25 cellular contexts compared by ENCODE assay signal in the genomic region with DNA sequence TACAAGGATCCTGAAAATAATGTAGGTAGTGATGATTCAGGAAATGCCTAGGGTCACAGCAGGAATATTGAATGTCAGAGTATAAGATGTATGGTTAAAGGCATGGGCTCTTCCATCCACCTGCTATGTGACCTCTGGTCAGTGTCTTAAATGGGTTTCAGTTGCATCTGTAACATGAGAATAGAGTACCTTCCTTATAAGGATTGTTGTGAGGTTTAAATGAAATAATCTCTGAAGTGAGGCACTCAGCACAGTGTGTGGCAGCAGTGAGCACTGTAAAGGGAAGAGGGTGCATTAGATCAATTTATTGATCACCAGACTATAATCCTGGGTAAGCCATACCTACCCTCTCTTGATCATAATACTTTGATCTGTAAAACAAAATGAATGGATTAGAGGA.
DNase-seq lines count a peak whose midpoint lies in the region; ATAC-seq, FAIRE-seq and TF ChIP-seq lines count a peak whose summit lies in the region.
"Had no signal": no experiment of that assay in that cellular context is flagged by ENCODE, and none has a peak within 500 bp of the region (broad histone marks: within the 10 kb centered on the region; RNA-seq: fewer than 3 reads in every experiment).

No MANE protein-coding gene starts in this region.

- H3K23ac ChIP-seq in trophoblast cell (ENCODE audit: low read length), result no peak overlapping the region

- H4K91ac ChIP-seq in trophoblast cell (ENCODE audit: low read depth, low read length), result no peak overlapping the region

- TF ChIP-seq RAD21 in HepG2 (CRISPR knock-in tag; IDR thresholded peaks at IDR 0.05) (no peak), HCT116 (IDR thresholded peaks at IDR 0.05; ENCODE audit: low read depth) (no peak)

- H2AFZ ChIP-seq in HepG2 (ENCODE audit: low read length) (no peak overlapping the region), HCT116 (ENCODE audit: low read depth, low read length, poor library complexity, severe bottlenecking) (no peak overlapping the region), astrocyte (ENCODE audit: low read depth, low read length) (no peak overlapping the region), trophoblast cell (ENCODE audit: insufficient read depth, low read length, poor library complexity) (no peak overlapping the region)

- H2BK5ac ChIP-seq in trophoblast cell (ENCODE audit: low read depth, low read length, poor library complexity), result no peak overlapping the region

- H3K18ac ChIP-seq in trophoblast cell (ENCODE audit: low read length), result no peak overlapping the region

- H3K4me1 ChIP-seq in HepG2 (ENCODE audit: insufficient read depth, low read length) (no peaks in the 10 kb centered on the region), right lobe of liver (no peaks in the 10 kb centered on the region), HCT116 (ENCODE audit: control insufficient read depth in 1 of 2, insufficient read depth in 2 of 2, low read length in 2 of 2) (no peaks in the 10 kb centered on the region), astrocyte (ENCODE audit: insufficient read depth, low read length) (peaks cover 3% of the 10 kb centered on the region), trophoblast cell (ENCODE audit: control insufficient read depth in 1 of 2, insufficient read depth in 2 of 2, low read length in 2 of 2) (no peaks in the 10 kb centered on the region)

- H3K4me1 Mint-ChIP-seq in astrocyte (ENCODE audit: low read depth, unreplicated experiment), result peaks cover 14% of the 10 kb centered on the region

- no peak overlapping the region for H3K4me2 ChIP-seq in HepG2 (ENCODE audit: low read depth, low read length)
- no peak overlapping the region for H3K4me2 ChIP-seq in HCT116 (ENCODE audit: low read length)
- no peak overlapping the region for H3K4me2 ChIP-seq in astrocyte (ENCODE audit: low read length)
- no peak overlapping the region for H3K4me2 ChIP-seq in trophoblast cell (ENCODE audit: low read length)

- no peaks in the 10 kb centered on the region for H3K36me3 Mint-ChIP-seq in astrocyte (ENCODE audit: low read depth, unreplicated experiment)

- H3K9me2 ChIP-seq in HCT116 (ENCODE audit: insufficient read depth), result no peaks in the 10 kb centered on the region

- TF ChIP-seq CTCF in HepG2 (CRISPR knock-in tag; IDR thresholded peaks at IDR 0.05) (no peak), right lobe of liver (IDR thresholded peaks at IDR 0.05) (no peak), HCT116 (IDR thresholded peaks at IDR 0.05 in 2 of 3, conservative IDR thresholded peaks at IDR 0.05 in 1 of 3; ENCODE audit: borderline replicate concordance in 1 of 3, insufficient read depth in 1 of 3, low read depth in 2 of 3, low read length in 2 of 3) (0 out of 6 replicates have a peak, but pooled peaks of 1 of the 3 experiments have one; percentile 8), astrocyte (IDR thresholded peaks at IDR 0.05; ENCODE audit: insufficient read depth, low read depth, low read length) (no peak)

- in situ Hi-C loops in HepG2 (cut with HindIII; ENCODE audit: extremely low pct_ligation_motif_present, low pct_unique_long_range_greater_than_20kb), result no loop called here

- no peaks in the 10 kb centered on the region for H3K36me3 ChIP-seq in HepG2 (replicated peaks in 1 of 2; ENCODE audit: control insufficient read depth in 1 of 2, insufficient read depth in 2 of 2, low read length in 2 of 2)
- no peaks in the 10 kb centered on the region for H3K36me3 ChIP-seq in right lobe of liver
- H3K36me3 ChIP-seq in HCT116 (ENCODE audit: control insufficient read depth in 1 of 2, insufficient read depth in 2 of 2, low read length in 2 of 2), result no peaks in the 10 kb centered on the region; a peak in 1 of 4 replicates
- no peaks in the 10 kb centered on the region for H3K36me3 ChIP-seq in astrocyte (ENCODE audit: insufficient read depth, low read length)
- no peaks in the 10 kb centered on the region for H3K36me3 ChIP-seq in trophoblast cell (ENCODE audit: control insufficient read depth in 1 of 2, insufficient read depth in 2 of 2, low read length in 2 of 2)
- H3K36me3 ChIP-seq: MG63 had no signal

- H3K27me3 Mint-ChIP-seq in astrocyte (ENCODE audit: low read depth, unreplicated experiment), result no peaks in the 10 kb centered on the region

- ATAC-seq in HepG2, result no peak
- ATAC-seq in right lobe of liver, result no peak
- ATAC-seq in HCT116, result peak; percentile 70
- ATAC-seq in GM21515 (IDR thresholded peaks at IDR 0.05; ENCODE audit: unreplicated experiment), result no peak
- ATAC-seq: Panc1 had no signal

- no peaks in the 10 kb centered on the region for H3K79me2 ChIP-seq in HepG2 (ENCODE audit: insufficient read depth, low read length)
- H3K79me2 ChIP-seq in HCT116 (ENCODE audit: insufficient read depth, low read length), result no peaks in the 10 kb centered on the region
- no peaks in the 10 kb centered on the region for H3K79me2 ChIP-seq in astrocyte (ENCODE audit: insufficient read depth, low read length)
- H3K79me2 ChIP-seq in trophoblast cell (ENCODE audit: control insufficient read depth, insufficient read depth, low read length, poor library complexity), result no peaks in the 10 kb centered on the region

- intact Hi-C loops in HepG2 (cut with micrococcal nuclease; ENCODE audit: unreplicated experiment) (no loop called here), right lobe of liver (cut with DNase I) (no loop called here), HCT116 (cut with micrococcal nuclease) (no loop called here)

- no peaks in the 10 kb centered on the region for H3K27me3 ChIP-seq in HepG2 (ENCODE audit: control insufficient read depth in 1 of 2, insufficient read depth in 2 of 2, low read length in 2 of 2)
- no peaks in the 10 kb centered on the region for H3K27me3 ChIP-seq in right lobe of liver
- no peaks in the 10 kb centered on the region for H3K27me3 ChIP-seq in HCT116 (ENCODE audit: insufficient read depth, low read length)
- no peaks in the 10 kb centered on the region for H3K27me3 ChIP-seq in astrocyte (ENCODE audit: insufficient read depth, low read length)
- H3K27me3 ChIP-seq in trophoblast cell (ENCODE audit: insufficient read depth, low read length), result no peaks in the 10 kb centered on the region
- H3K27me3 ChIP-seq: MG63 had no signal

- H3K4me3 Mint-ChIP-seq in astrocyte (ENCODE audit: unreplicated experiment), result no peak overlapping the region

- no peak overlapping the region for H4K12ac ChIP-seq in trophoblast cell (ENCODE audit: low read depth, low read length)

- RAD21 ChIA-PET in HCT116 (lab: Charles Lee; ENCODE audit: low non-redundant PET in 1 of 2, low total read pairs in 2 of 2, uncharacterized antibody in 2 of 2, unreplicated experiment in 2 of 2), result no interaction called here

- no peak overlapping the region for H2BK120ac ChIP-seq in trophoblast cell (ENCODE audit: insufficient read depth, low read length, poor library complexity)

- no peak overlapping the region for H3K27ac ChIP-seq in HepG2 (ENCODE audit: extremely low read length, insufficient read depth, low read length)
- no peak overlapping the region for H3K27ac ChIP-seq in right lobe of liver
- no peak overlapping the region for H3K27ac ChIP-seq in HCT116 (ENCODE audit: low read depth, low read length)
- no peak overlapping the region for H3K27ac ChIP-seq in astrocyte (ENCODE audit: low read depth, low read length)
- no peak overlapping the region for H3K27ac ChIP-seq in trophoblast cell (ENCODE audit: low read depth, low read length)

- H4K20me1 ChIP-seq in HepG2 (ENCODE audit: insufficient read depth, low read length), result no peaks in the 10 kb centered on the region
- no peaks in the 10 kb centered on the region for H4K20me1 ChIP-seq in HCT116 (ENCODE audit: insufficient read depth)
- H4K20me1 ChIP-seq in astrocyte (ENCODE audit: insufficient read depth, low read length), result no peaks in the 10 kb centered on the region

- POLR2A ChIA-PET in HepG2 (lab: Yijun Ruan, JAX), result no interaction called here
- POLR2A ChIA-PET in HCT116 (lab: Charles Lee), result no interaction called here

- H3K79me1 ChIP-seq in trophoblast cell (ENCODE audit: low read length), result no peaks in the 10 kb centered on the region

- TF ChIP-seq EP300 in HepG2 (IDR thresholded peaks at IDR 0.05; ENCODE audit: low read depth in 2 of 2, low read length in 2 of 2) (no peak), HepG2 (CRISPR knock-in tag; IDR thresholded peaks at IDR 0.05; ENCODE audit: borderline replicate concordance) (no peak)

- H3K14ac ChIP-seq in trophoblast cell (ENCODE audit: low read length), result no peak overlapping the region

- no peak for TF ChIP-seq POLR2A in HepG2 (IDR thresholded peaks at IDR 0.05; ENCODE audit: insufficient read depth in 1 of 2, low read depth in 2 of 2, low read length in 2 of 2)
- no peak for TF ChIP-seq POLR2A in right lobe of liver (IDR thresholded peaks at IDR 0.05)
- no peak for TF ChIP-seq POLR2A in HCT116 (IDR thresholded peaks at IDR 0.05; ENCODE audit: borderline replicate concordance, extremely low read depth, insufficient read depth, insufficient read length)

- H3K4ac ChIP-seq in trophoblast cell (ENCODE audit: low read depth, low read length), result no peak overlapping the region

- H3K9me3 ChIP-seq in HepG2 (ENCODE audit: low read length), result no peaks in the 10 kb centered on the region
- no peaks in the 10 kb centered on the region for H3K9me3 ChIP-seq in right lobe of liver
- H3K9me3 ChIP-seq in HCT116 (ENCODE audit: control insufficient read depth in 1 of 2, insufficient read depth in 1 of 2, low read depth in 1 of 2, low read length in 2 of 2), result no peaks in the 10 kb centered on the region
- no peaks in the 10 kb centered on the region for H3K9me3 ChIP-seq in astrocyte (ENCODE audit: insufficient read depth, low read depth, low read length)
- H3K9me3 ChIP-seq in trophoblast cell (ENCODE audit: insufficient read depth, low read depth, low read length), result no peaks in the 10 kb centered on the region
- H3K9me3 ChIP-seq: MG63 had no signal

- no peak overlapping the region for H2AK5ac ChIP-seq in trophoblast cell (ENCODE audit: low read length)

- H4K8ac ChIP-seq in trophoblast cell (ENCODE audit: low read depth, low read length), result no peak overlapping the region

- BruUV-seq in HepG2 (replicated peaks; lab: Mats Ljungman, UMichigan) (no TSS peak), HCT116 (replicated peaks; lab: Mats Ljungman, UMichigan) (no TSS peak)

- no peak overlapping the region for H3K27ac Mint-ChIP-seq in astrocyte (ENCODE audit: unreplicated experiment)

- H3K9me3 Mint-ChIP-seq in astrocyte (ENCODE audit: unreplicated experiment), result no peaks in the 10 kb centered on the region

- no peak overlapping the region for H3K4me3 ChIP-seq in HepG2 (replicated peaks in 1 of 3; ENCODE audit: insufficient read depth in 1 of 3, low read depth in 2 of 3, low read length in 3 of 3)
- no peak overlapping the region for H3K4me3 ChIP-seq in right lobe of liver
- H3K4me3 ChIP-seq in HCT116 (replicated peaks in 1 of 2; ENCODE audit: low read depth in 1 of 2, low read length in 2 of 2), result no peak overlapping the region
- no peak overlapping the region for H3K4me3 ChIP-seq in astrocyte (ENCODE audit: insufficient read depth, low read depth, low read length)
- H3K4me3 ChIP-seq in trophoblast cell (ENCODE audit: low read depth, low read length), result no peak overlapping the region
- H3K4me3 ChIP-seq: MG63 had no signal

- H2BK12ac ChIP-seq in trophoblast cell (ENCODE audit: low read length), result no peak overlapping the region

- DNase-seq in HepG2 (ENCODE audit: low spot score), result no peak
- DNase-seq in right lobe of liver, result no peak
- DNase-seq in HCT116 (ENCODE audit: low read depth, low spot score), result no peak
- no peak for DNase-seq in astrocyte (ENCODE audit: low read depth)
- DNase-seq in iPS-NIHi11 (ENCODE audit: low spot score), result peak; percentile 23
- no peak for DNase-seq in trophoblast cell
- no peak for DNase-seq in NCI-H510A treated with DMSO at 0.1 percent for 48 hours (lab: John Stamatoyannopoulos, UW)
- DNase-seq: 8988T, Calu3, DMS79 treated with DMSO at 0.1 percent for 48 hours, GF-D8, KG1, MG63, NCI-H1105 treated with DMSO at 0.1 percent for 48 hours, NCI-H146, NCI-H1930, NCI-H2107, NCI-H524 treated with DMSO at 0.1 percent for 48 hours, NCI-H774, SHP77 treated with DMSO at 0.1 percent for 48 hours had no signal

- peak; percentile 15 for FAIRE-seq in HepG2 (lab: Jason Lieb, UNC)
- peak; percentile 26 for FAIRE-seq in astrocyte (lab: Jason Lieb, UNC)
- FAIRE-seq: GM12892, H1, HTR-8/SVneo had no signal

- no peak overlapping the region for H3K9ac ChIP-seq in HepG2 (ENCODE audit: insufficient read depth, low read depth, low read length)
- no peak overlapping the region for H3K9ac ChIP-seq in HCT116 (ENCODE audit: low read length)
- H3K9ac ChIP-seq in astrocyte (ENCODE audit: low read length), result no peak overlapping the region
- no peak overlapping the region for H3K9ac ChIP-seq in trophoblast cell (ENCODE audit: low read length)

- CTCF ChIA-PET in HepG2 (lab: Yijun Ruan, JAX; ENCODE audit: low intra/inter-chr PET ratio, low total read pairs) (no interaction called here), HCT116 (lab: Charles Lee) (no interaction called here)
